Comparison of ENCODE assay signal across 10 cellular contexts in genomic region chr7:96093435-96093834, GRCh38.
DNase-seq lines count a peak whose midpoint lies in the region; TF ChIP-seq lines count a peak whose summit lies in the region.
"Had no signal": no experiment of that assay in that cellular context is flagged by ENCODE, and none has a peak within 500 bp of the region (broad histone marks: within the 10 kb centered on the region; RNA-seq: fewer than 3 reads in every experiment).

No MANE protein-coding gene starts in this region.

- TF ChIP-seq CTCF in RWPE1 (conservative IDR thresholded peaks at IDR 0.05; ENCODE audit: low read depth) = no peak
- TF ChIP-seq CTCF in retinal pigment epithelial cell (conservative IDR thresholded peaks at IDR 0.05; ENCODE audit: low read depth, low read length) = no peak

- POLR2A ChIA-PET in RWPE1 (lab: Yijun Ruan, JAX; ENCODE audit: low non-redundant PET) = no interaction called here

- H3K27ac ChIP-seq in RWPE1 = no peak overlapping the region
- H3K27ac ChIP-seq: psoas muscle had no signal

- CTCF ChIA-PET in RWPE1 (lab: Yijun Ruan, JAX) = no interaction called here

- DNase-seq in NCI-H1436 (lab: John Stamatoyannopoulos, UW) = peak; percentile 23
- DNase-seq in NCI-H1436 treated with DMSO at 0.1 percent for 48 hours (lab: John Stamatoyannopoulos, UW) = no peak
- peak; percentile 44 for DNase-seq in RWPE1 (ENCODE audit: low spot score)
- DNase-seq in fibroblast of gingiva (ENCODE audit: low read depth) = peak; percentile 70
- DNase-seq in retinal pigment epithelial cell (ENCODE audit: low read depth) = peak; percentile 31
- DNase-seq in activated CD4-positive, CD25-positive, alpha-beta regulatory T cell treated with anti-CD3 and anti-CD28 coated beads, Interleukin-2, amount 50 U/mL, for 72 hours = no peak
- DNase-seq in mucosa of gallbladder (ENCODE audit: low spot score) = no peak
- DNase-seq in hippocampal formation (lab: John Stamatoyannopoulos, UW) = no peak
- DNase-seq: NCI-H2081, psoas muscle had no signal

- H3K4me3 ChIP-seq in retinal pigment epithelial cell (ENCODE audit: low read length) = no peak overlapping the region
- H3K4me3 ChIP-seq: psoas muscle had no signal

Comparison
In these comparisons a context has a peak if more than half of its experiments do, and no peak if none do; other contexts are left out.
1. DNase-seq: peak in NCI-H1436 (single experiment), RWPE1 (single experiment), fibroblast of gingiva (single experiment) and retinal pigment epithelial cell (single experiment); none in NCI-H1436 treated with DMSO at 0.1 percent for 48 hours (single experiment), activated CD4-positive, CD25-positive, alpha-beta regulatory T cell treated with anti-CD3 and anti-CD28 coated beads, Interleukin-2, amount 50 U/mL, for 72 hours (single experiment), mucosa of gallbladder (single experiment) and hippocampal formation (0 of 2).